8 cellular contexts compared by ENCODE assay signal in genomic region chr19:4909897-4910593, GRCh38. TPM values are rescaled to one million over a fixed set of nuclear protein-coding genes. Genes with fewer than 3 reads are reported as not detected.
DNase-seq lines count a peak whose midpoint lies in the region; ATAC-seq and TF ChIP-seq lines count a peak whose summit lies in the region.

No MANE protein-coding gene starts in this region.

- no peaks in the 10 kb centered on the region for H3K9me2 ChIP-seq in DOHH2 (replicated peaks; ENCODE audit: control insufficient read depth, low read length)

- H3K36me3 ChIP-seq in DOHH2 (ENCODE audit: control insufficient read depth, low read length) (peaks cover 52% of the 10 kb centered on the region), HEK293 (ENCODE audit: control insufficient read depth in 2 of 2, insufficient read depth in 1 of 2, low read length in 2 of 2) (peaks cover 14 to 47% of the 10 kb centered on the region in 2 experiments; a peak in 2 of 3 replicates), gastroesophageal sphincter (no peaks in the 10 kb centered on the region), neutrophil (peaks cover 3% of the 10 kb centered on the region)

- in situ Hi-C loops in SK-MEL-5 (cut with HindIII; ENCODE audit: low pct_unique_long_range_greater_than_20kb, low sequenced_read_pairs) = no loop called here

- no peaks in the 10 kb centered on the region for H3K9me3 ChIP-seq in DOHH2 (ENCODE audit: control insufficient read depth, insufficient read depth, low read length)
- no peaks in the 10 kb centered on the region for H3K9me3 ChIP-seq in HEK293 (ENCODE audit: control insufficient read depth, insufficient read depth, low read depth, low read length)
- H3K9me3 ChIP-seq in gastroesophageal sphincter = no peaks in the 10 kb centered on the region
- no peaks in the 10 kb centered on the region for H3K9me3 ChIP-seq in neutrophil

- peaks cover 52% of the 10 kb centered on the region for H3K79me2 ChIP-seq in DOHH2 (ENCODE audit: control insufficient read depth, low read length)

- peak overlapping the region; percentile 90 for H3K4me2 ChIP-seq in DOHH2 (ENCODE audit: low read length)

- peaks cover 50% of the 10 kb centered on the region for H3K4me1 ChIP-seq in DOHH2 (ENCODE audit: control insufficient read depth, low read length)
- peaks cover 13% of the 10 kb centered on the region for H3K4me1 ChIP-seq in HEK293 (ENCODE audit: control insufficient read depth, insufficient read depth, low read length)
- peaks cover 0 to 32% (median 25%) of the 10 kb centered on the region in 3 donors for H3K4me1 ChIP-seq in gastroesophageal sphincter
- H3K4me1 ChIP-seq in neutrophil (ENCODE audit: control insufficient read depth in 1 of 2, insufficient read depth in 1 of 2, low read depth in 1 of 2, low read length in 1 of 2) = peaks cover 58 to 60% of the 10 kb centered on the region in 2 experiments

- TF ChIP-seq POLR2A in gastroesophageal sphincter (IDR thresholded peaks at IDR 0.05) = no peak

- CTCF ChIA-PET in HEK293 (lab: Yijun Ruan, JAX) = interaction anchor here (0.6 to 6.2 kb wide), 5 partner anchors 35 to 104 kb away, joined by 3 to 54 read pairs (median 4); no protein-coding TSS in a partner anchor

- H3K27me3 ChIP-seq in DOHH2 (ENCODE audit: control insufficient read depth, low read length) (no peaks in the 10 kb centered on the region), gastroesophageal sphincter (peaks cover 36% of the 10 kb centered on the region), neutrophil (no peaks in the 10 kb centered on the region)

- H3K27ac ChIP-seq in DOHH2 (ENCODE audit: low read depth, low read length) = peak overlapping the region; percentile 77
- peak overlapping the region; percentile 92 for H3K27ac ChIP-seq in HEK293 (ENCODE audit: extremely low read depth, low read depth, low read length)
- peak overlapping the region in 1 of 4 donors; percentile 42 for H3K27ac ChIP-seq in gastroesophageal sphincter
- H3K27ac ChIP-seq in neutrophil = peak overlapping the region; percentile 76

- 0% methylated on average over 3 to 6 of the region's 85 CpGs for WGBS in gastroesophageal sphincter (ENCODE audit: low coverage in 1 of 2), 2 donors

- ATAC-seq in gastroesophageal sphincter = peak; percentile 96

- POLR2A ChIA-PET in HEK293 (lab: Yijun Ruan, JAX) = no interaction called here

- H4K20me1 ChIP-seq in DOHH2 (ENCODE audit: control insufficient read depth, insufficient read depth, low read depth, low read length) = peaks cover 36% of the 10 kb centered on the region

- TF ChIP-seq EP300 in gastroesophageal sphincter (IDR thresholded peaks at IDR 0.05) = no peak

- H3F3A ChIP-seq in DOHH2 (ENCODE audit: control insufficient read depth, insufficient read depth) = peaks cover 10% of the 10 kb centered on the region

- H3K4me3 ChIP-seq in DOHH2 (ENCODE audit: low read length) = peak overlapping the region; percentile 92
- H3K4me3 ChIP-seq in HEK293 (ENCODE audit: low read depth, low read length) = peak overlapping the region; percentile 77
- peak overlapping the region; percentile 48 to 75 for H3K4me3 ChIP-seq in gastroesophageal sphincter
- H3K4me3 ChIP-seq in neutrophil (ENCODE audit: low read depth in 1 of 2, low read length in 1 of 2) = peak overlapping the region; percentile 60 to 85

- TF ChIP-seq CTCF in DOHH2 (IDR thresholded peaks at IDR 0.05; ENCODE audit: low read depth, low read length, poor library complexity, severe bottlenecking) (no peak), HEK293 (tag by site-specific recombination; IDR thresholded peaks at IDR 0.05) (no peak), gastroesophageal sphincter (IDR thresholded peaks at IDR 0.05) (no peak), neutrophil (IDR thresholded peaks at IDR 0.05) (peak; percentile 30)

- DNase-seq in NCI-H1048 (lab: John Stamatoyannopoulos, UW) (peak; percentile 88), SK-MEL-5 (ENCODE audit: low read depth, low spot score) (peak; percentile 85), stromal cell of bone marrow (ENCODE audit: low read depth) (peak; percentile 83)
- DNase-seq in activated naive CD4-positive, alpha-beta T cell treated with Interleukin-2 at 50 U/mL for 16 hours = peak; percentile 96

TF ChIP-seq in HEK293, 187 proteins besides CTCF, POLR2A, EP300 and RAD21 (continues in another document):
- TF ChIP-seq ZBTB8A (tag by site-specific recombination; IDR thresholded peaks at IDR 0.05) = peak; percentile 16; the same call in 1 of the 2 replicates
- peak; percentile 92 for TF ChIP-seq SP2 (tag by site-specific recombination; IDR thresholded peaks at IDR 0.05)
- TF ChIP-seq KLF9 (tag by site-specific recombination; IDR thresholded peaks at IDR 0.05; ENCODE audit: low read depth) = 0 out of 2 replicates have a peak, but pooled peaks have one; percentile 50
- TF ChIP-seq, protein P1, sequence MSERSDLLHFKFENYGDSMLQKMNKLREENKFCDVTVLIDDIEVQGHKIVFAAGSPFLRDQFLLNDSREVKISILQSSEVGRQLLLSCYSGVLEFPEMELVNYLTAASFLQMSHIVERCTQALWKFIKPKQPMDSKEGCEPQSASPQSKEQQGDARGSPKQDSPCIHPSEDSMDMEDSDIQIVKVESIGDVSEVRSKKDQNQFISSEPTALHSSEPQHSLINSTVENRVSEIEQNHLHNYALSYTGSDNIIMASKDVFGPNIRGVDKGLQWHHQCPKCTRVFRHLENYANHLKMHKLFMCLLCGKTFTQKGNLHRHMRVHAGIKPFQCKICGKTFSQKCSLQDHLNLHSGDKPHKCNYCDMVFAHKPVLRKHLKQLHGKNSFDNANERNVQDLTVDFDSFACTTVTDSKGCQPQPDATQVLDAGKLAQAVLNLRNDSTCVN (tag by site-specific recombination; optimal IDR thresholded peaks at IDR 0.05) = peak; percentile 84
- no peak for TF ChIP-seq ZNF639 (tag by site-specific recombination; IDR thresholded peaks at IDR 0.05)
- TF ChIP-seq, protein P2, sequence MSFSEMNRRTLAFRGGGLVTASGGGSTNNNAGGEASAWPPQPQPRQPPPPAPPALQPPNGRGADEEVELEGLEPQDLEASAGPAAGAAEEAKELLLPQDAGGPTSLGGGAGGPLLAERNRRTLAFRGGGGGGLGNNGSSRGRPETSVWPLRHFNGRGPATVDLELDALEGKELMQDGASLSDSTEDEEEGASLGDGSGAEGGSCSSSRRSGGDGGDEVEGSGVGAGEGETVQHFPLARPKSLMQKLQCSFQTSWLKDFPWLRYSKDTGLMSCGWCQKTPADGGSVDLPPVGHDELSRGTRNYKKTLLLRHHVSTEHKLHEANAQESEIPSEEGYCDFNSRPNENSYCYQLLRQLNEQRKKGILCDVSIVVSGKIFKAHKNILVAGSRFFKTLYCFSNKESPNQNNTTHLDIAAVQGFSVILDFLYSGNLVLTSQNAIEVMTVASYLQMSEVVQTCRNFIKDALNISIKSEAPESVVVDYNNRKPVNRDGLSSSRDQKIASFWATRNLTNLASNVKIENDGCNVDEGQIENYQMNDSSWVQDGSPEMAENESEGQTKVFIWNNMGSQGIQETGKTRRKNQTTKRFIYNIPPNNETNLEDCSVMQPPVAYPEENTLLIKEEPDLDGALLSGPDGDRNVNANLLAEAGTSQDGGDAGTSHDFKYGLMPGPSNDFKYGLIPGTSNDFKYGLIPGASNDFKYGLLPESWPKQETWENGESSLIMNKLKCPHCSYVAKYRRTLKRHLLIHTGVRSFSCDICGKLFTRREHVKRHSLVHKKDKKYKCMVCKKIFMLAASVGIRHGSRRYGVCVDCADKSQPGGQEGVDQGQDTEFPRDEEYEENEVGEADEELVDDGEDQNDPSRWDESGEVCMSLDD (tag by site-specific recombination; IDR thresholded peaks at IDR 0.05) = 0 out of 2 replicates have a peak, but pooled peaks have one; percentile 33
- no peak for TF ChIP-seq ZNF701 (tag by site-specific recombination; IDR thresholded peaks at IDR 0.05)

RNA-seq across cellular contexts. Expression of gene UHRF1, which starts 0.7 kb away (rescaled TPM):
- 5.3 and 5.7 TPM in 2 replicates for total RNA-seq in SK-MEL-5 (2014; rRNA removed; shearing (Covaris generic))
- 17.3 and 17.6 TPM in 2 replicates for polyA plus RNA-seq in SK-MEL-5 (2015; cell fraction: cytosol; rRNA removed)
- 18.1 and 21.5 TPM in 2 replicates for polyA plus RNA-seq in SK-MEL-5 (2015; cell fraction: nucleus; rRNA removed)
- 1 to 10 TPM in 1 of 4 donors, under 1 TPM in 3; 0.58 to 1.4 (median 0.73) TPM for total RNA-seq in gastroesophageal sphincter

RNA-seq across cellular contexts. Expression of gene ARRDC5, which starts 7.3 kb away (rescaled TPM):
- total RNA-seq in SK-MEL-5 (2014; rRNA removed; shearing (Covaris generic)) = not detected in 2 replicates
- not detected in 2 replicates for polyA plus RNA-seq in SK-MEL-5 (2015; cell fraction: cytosol; rRNA removed)
- not detected in 2 replicates for polyA plus RNA-seq in SK-MEL-5 (2015; cell fraction: nucleus; rRNA removed)
- 1 to 10 TPM in 1 of 4 donors, not detected in 3; 1.1 TPM for total RNA-seq in gastroesophageal sphincter

RNA-seq across cellular contexts. Expression of gene PLIN3, which starts 42.6 kb away (rescaled TPM):
- 36.2 and 42.2 TPM in 2 replicates for total RNA-seq in SK-MEL-5 (2014; rRNA removed; shearing (Covaris generic))
- polyA plus RNA-seq in SK-MEL-5 (2015; cell fraction: cytosol; rRNA removed) = 53.7 and 57.4 TPM in 2 replicates
- 6.7 and 12.2 TPM in 2 replicates for polyA plus RNA-seq in SK-MEL-5 (2015; cell fraction: nucleus; rRNA removed)
- total RNA-seq in gastroesophageal sphincter = 10 to 100 TPM; 18.5 to 66.3 (median 34.7) TPM

RNA-seq across cellular contexts. Expression of gene KDM4B, which starts 58.9 kb away (rescaled TPM):
- total RNA-seq in SK-MEL-5 (2014; rRNA removed; shearing (Covaris generic)) = 3.6 and 6.0 TPM in 2 replicates
- 9.8 and 12.8 TPM in 2 replicates for polyA plus RNA-seq in SK-MEL-5 (2015; cell fraction: cytosol; rRNA removed)
- 10.0 and 14.7 TPM in 2 replicates for polyA plus RNA-seq in SK-MEL-5 (2015; cell fraction: nucleus; rRNA removed)
- total RNA-seq in gastroesophageal sphincter = 10 to 100 TPM; 29.2 to 43.8 (median 38.7) TPM
